1 cellular context compared by ENCODE assay signal in the genomic region with DNA sequence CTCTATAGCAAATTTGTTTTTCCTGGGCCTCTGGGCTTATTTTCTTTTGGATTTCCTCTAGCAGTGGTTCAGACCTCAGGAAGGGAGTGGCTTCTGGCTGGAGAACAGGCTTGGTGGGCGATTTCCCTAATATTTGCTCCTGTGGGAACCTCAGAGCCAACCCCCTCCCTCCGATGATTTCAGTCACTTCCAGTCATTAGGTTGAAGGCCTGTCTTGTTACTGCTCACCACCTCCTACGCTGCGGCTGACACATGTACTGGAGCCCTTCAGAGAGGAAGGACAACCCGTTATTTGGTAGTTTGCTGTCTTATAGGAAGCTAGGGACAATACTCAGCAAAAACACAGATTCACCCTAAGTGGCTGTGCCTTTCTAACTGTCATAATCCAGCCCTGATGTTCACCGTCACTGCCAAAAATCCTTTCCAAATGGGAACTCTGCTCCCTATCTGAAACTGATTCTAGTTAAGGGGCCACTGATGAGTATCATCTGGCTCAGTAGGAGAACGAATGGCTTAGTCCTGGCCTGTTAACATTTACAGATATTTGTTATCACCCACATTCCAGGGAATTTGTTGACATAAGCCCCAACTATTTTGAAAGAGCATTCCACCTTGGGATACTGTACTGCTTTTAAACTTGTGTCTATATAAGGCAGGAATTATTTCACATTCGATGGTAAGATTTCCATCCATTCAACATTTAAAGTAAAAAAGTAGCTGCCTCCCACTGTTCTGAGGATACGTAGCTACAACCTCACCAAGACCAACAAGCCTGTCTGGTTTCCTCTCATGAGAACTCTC.
TF ChIP-seq lines count a peak whose summit lies in the region.

No MANE protein-coding gene starts in this region.

TF ChIP-seq in K562, 482 proteins besides CTCF, POLR2A, EP300 and RAD21 (continued from another document):
- TF ChIP-seq, protein P1, sequence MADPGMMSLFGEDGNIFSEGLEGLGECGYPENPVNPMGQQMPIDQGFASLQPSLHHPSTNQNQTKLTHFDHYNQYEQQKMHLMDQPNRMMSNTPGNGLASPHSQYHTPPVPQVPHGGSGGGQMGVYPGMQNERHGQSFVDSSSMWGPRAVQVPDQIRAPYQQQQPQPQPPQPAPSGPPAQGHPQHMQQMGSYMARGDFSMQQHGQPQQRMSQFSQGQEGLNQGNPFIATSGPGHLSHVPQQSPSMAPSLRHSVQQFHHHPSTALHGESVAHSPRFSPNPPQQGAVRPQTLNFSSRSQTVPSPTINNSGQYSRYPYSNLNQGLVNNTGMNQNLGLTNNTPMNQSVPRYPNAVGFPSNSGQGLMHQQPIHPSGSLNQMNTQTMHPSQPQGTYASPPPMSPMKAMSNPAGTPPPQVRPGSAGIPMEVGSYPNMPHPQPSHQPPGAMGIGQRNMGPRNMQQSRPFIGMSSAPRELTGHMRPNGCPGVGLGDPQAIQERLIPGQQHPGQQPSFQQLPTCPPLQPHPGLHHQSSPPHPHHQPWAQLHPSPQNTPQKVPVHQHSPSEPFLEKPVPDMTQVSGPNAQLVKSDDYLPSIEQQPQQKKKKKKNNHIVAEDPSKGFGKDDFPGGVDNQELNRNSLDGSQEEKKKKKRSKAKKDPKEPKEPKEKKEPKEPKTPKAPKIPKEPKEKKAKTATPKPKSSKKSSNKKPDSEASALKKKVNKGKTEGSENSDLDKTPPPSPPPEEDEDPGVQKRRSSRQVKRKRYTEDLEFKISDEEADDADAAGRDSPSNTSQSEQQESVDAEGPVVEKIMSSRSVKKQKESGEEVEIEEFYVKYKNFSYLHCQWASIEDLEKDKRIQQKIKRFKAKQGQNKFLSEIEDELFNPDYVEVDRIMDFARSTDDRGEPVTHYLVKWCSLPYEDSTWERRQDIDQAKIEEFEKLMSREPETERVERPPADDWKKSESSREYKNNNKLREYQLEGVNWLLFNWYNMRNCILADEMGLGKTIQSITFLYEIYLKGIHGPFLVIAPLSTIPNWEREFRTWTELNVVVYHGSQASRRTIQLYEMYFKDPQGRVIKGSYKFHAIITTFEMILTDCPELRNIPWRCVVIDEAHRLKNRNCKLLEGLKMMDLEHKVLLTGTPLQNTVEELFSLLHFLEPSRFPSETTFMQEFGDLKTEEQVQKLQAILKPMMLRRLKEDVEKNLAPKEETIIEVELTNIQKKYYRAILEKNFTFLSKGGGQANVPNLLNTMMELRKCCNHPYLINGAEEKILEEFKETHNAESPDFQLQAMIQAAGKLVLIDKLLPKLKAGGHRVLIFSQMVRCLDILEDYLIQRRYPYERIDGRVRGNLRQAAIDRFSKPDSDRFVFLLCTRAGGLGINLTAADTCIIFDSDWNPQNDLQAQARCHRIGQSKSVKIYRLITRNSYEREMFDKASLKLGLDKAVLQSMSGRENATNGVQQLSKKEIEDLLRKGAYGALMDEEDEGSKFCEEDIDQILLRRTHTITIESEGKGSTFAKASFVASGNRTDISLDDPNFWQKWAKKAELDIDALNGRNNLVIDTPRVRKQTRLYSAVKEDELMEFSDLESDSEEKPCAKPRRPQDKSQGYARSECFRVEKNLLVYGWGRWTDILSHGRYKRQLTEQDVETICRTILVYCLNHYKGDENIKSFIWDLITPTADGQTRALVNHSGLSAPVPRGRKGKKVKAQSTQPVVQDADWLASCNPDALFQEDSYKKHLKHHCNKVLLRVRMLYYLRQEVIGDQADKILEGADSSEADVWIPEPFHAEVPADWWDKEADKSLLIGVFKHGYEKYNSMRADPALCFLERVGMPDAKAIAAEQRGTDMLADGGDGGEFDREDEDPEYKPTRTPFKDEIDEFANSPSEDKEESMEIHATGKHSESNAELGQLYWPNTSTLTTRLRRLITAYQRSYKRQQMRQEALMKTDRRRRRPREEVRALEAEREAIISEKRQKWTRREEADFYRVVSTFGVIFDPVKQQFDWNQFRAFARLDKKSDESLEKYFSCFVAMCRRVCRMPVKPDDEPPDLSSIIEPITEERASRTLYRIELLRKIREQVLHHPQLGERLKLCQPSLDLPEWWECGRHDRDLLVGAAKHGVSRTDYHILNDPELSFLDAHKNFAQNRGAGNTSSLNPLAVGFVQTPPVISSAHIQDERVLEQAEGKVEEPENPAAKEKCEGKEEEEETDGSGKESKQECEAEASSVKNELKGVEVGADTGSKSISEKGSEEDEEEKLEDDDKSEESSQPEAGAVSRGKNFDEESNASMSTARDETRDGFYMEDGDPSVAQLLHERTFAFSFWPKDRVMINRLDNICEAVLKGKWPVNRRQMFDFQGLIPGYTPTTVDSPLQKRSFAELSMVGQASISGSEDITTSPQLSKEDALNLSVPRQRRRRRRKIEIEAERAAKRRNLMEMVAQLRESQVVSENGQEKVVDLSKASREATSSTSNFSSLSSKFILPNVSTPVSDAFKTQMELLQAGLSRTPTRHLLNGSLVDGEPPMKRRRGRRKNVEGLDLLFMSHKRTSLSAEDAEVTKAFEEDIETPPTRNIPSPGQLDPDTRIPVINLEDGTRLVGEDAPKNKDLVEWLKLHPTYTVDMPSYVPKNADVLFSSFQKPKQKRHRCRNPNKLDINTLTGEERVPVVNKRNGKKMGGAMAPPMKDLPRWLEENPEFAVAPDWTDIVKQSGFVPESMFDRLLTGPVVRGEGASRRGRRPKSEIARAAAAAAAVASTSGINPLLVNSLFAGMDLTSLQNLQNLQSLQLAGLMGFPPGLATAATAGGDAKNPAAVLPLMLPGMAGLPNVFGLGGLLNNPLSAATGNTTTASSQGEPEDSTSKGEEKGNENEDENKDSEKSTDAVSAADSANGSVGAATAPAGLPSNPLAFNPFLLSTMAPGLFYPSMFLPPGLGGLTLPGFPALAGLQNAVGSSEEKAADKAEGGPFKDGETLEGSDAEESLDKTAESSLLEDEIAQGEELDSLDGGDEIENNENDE (IDR thresholded peaks at IDR 0.05; ENCODE audit: low read depth, low read length) = no peak
- TF ChIP-seq XRCC5 (IDR thresholded peaks at IDR 0.05; ENCODE audit: low read depth, low read length) (no peak), MXI1 (IDR thresholded peaks at IDR 0.05; ENCODE audit: low read depth, low read length) (no peak), ZNF780A (CRISPR knock-in tag; IDR thresholded peaks at IDR 0.05) (no peak), COPS2 (conservative IDR thresholded peaks at IDR 0.05) (no peak), DDX20 (tag; IDR thresholded peaks at IDR 0.05; ENCODE audit: low read depth) (no peak), ZNF143 (CRISPR knock-in tag; IDR thresholded peaks at IDR 0.05) (no peak), PCBP2 (IDR thresholded peaks at IDR 0.05; ENCODE audit: low read depth, low read length, poor library complexity, severe bottlenecking) (no peak), HNRNPL (IDR thresholded peaks at IDR 0.05; ENCODE audit: low read depth, low read length) (no peak), ZNF282 (CRISPR knock-in tag; IDR thresholded peaks at IDR 0.05) (no peak)
- TF ChIP-seq, protein P2, sequence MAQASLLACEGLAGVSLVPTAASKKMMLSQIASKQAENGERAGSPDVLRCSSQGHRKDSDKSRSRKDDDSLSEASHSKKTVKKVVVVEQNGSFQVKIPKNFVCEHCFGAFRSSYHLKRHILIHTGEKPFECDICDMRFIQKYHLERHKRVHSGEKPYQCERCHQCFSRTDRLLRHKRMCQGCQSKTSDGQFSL (CRISPR knock-in tag; IDR thresholded peaks at IDR 0.05) = no peak
- TF ChIP-seq, protein P2 (tag; IDR thresholded peaks at IDR 0.05) = no peak
- TF ChIP-seq, protein P3, sequence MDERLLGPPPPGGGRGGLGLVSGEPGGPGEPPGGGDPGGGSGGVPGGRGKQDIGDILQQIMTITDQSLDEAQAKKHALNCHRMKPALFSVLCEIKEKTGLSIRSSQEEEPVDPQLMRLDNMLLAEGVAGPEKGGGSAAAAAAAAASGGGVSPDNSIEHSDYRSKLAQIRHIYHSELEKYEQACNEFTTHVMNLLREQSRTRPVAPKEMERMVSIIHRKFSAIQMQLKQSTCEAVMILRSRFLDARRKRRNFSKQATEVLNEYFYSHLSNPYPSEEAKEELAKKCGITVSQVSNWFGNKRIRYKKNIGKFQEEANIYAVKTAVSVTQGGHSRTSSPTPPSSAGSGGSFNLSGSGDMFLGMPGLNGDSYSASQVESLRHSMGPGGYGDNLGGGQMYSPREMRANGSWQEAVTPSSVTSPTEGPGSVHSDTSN (CRISPR knock-in tag; IDR thresholded peaks at IDR 0.05; ENCODE audit: low read depth) = no peak
- TF ChIP-seq, protein P3 (tag; conservative IDR thresholded peaks at IDR 0.05; ENCODE audit: low read depth) = 0 out of 2 replicates have a peak, but pooled peaks have one; percentile 14
- TF ChIP-seq, protein P4, sequence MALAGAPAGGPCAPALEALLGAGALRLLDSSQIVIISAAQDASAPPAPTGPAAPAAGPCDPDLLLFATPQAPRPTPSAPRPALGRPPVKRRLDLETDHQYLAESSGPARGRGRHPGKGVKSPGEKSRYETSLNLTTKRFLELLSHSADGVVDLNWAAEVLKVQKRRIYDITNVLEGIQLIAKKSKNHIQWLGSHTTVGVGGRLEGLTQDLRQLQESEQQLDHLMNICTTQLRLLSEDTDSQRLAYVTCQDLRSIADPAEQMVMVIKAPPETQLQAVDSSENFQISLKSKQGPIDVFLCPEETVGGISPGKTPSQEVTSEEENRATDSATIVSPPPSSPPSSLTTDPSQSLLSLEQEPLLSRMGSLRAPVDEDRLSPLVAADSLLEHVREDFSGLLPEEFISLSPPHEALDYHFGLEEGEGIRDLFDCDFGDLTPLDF (CRISPR knock-in tag; IDR thresholded peaks at IDR 0.05) = no peak
